In the genomic region with DNA sequence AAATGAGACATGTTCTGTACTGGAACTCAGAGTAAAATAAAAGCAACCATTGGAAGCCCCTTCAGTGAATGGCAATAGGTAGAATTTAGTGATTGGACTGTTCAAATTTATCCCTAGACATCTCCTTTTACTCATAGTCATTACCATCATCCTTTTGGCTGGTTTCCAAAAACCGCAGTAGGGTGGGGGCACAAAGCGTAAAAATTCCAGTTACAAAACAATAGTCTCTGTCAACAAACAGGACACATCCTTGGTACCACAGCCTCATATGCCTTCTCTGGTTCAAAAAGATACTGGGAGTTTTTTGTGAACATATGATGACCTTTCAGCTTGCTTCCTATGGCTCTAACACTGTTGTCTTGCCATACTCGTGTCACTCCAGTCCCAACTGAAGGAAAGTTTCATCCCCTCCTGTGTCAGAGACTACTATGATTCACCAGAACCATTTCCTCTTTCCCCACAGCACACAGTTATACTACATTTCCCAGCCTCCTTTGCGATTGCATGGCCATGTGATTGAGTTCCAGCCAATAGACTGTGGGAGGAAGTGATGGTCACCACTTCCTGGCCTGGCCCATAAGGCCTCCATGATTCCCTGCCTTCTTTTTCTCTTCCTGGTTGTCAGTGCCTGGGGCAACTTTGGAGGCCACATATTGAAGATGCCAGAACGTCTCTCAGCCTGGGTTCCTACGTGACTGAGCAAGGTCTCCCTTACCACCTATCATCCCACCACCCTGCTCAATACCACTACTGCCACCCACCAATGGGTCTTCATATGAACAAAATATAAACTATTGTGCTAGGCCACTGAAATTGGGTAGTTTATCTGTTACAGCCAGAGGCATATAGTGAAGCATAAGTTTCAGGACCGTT, we compare ENCODE assay signal across 8 cellular contexts.
A peak's percentile ranks its signal among the peaks of the same experiment; 100 is the strongest.
DNase-seq lines count a peak whose midpoint lies in the region; ATAC-seq and TF ChIP-seq lines count a peak whose summit lies in the region.

No MANE protein-coding gene starts in this region.

- H3K9me3 Mint-ChIP-seq in activated T-cell treated with anti-CD3 and anti-CD28 coated beads, Interleukin-2, amount 50 U/mL, for 4 hours = peaks cover 3% of the 10 kb centered on the region
- H3K9me3 Mint-ChIP-seq in activated T-cell treated with anti-CD3 and anti-CD28 coated beads, Interleukin-2, amount 50 U/mL, for 24 hours = peaks cover 7% of the 10 kb centered on the region

- H3K4me3 ChIP-seq in cardiac fibroblast (replicated peaks in 1 of 2; ENCODE audit: low read depth in 2 of 2, low read length in 2 of 2) = no peak overlapping the region

- no peaks in the 10 kb centered on the region for H3K36me3 Mint-ChIP-seq in activated T-cell treated with anti-CD3 and anti-CD28 coated beads, Interleukin-2, amount 50 U/mL, for 4 hours (ENCODE audit: insufficient read depth)
- H3K36me3 Mint-ChIP-seq in activated T-cell treated with anti-CD3 and anti-CD28 coated beads, Interleukin-2, amount 50 U/mL, for 24 hours (ENCODE audit: low read depth) = no peaks in the 10 kb centered on the region

- ATAC-seq in activated T-cell treated with anti-CD3 and anti-CD28 coated beads, Interleukin-2, amount 50 U/mL, for 4 hours = peak; percentile 78 to 81
- peak; percentile 64 for ATAC-seq in HG02763 (IDR thresholded peaks at IDR 0.05; ENCODE audit: unreplicated experiment)

- DNase-seq in activated T-cell treated with anti-CD3 and anti-CD28 coated beads, Interleukin-2, amount 50 U/mL, for 4 hours = no peak
- DNase-seq in activated T-cell treated with anti-CD3 and anti-CD28 coated beads, Interleukin-2, amount 50 U/mL, for 24 hours = no peak
- DNase-seq in NCI-H2029 (lab: John Stamatoyannopoulos, UW) (peak; percentile 65), cardiac fibroblast (ENCODE audit: low read depth in 2 of 2) (peak; percentile 1 to 28), NCI-H2196 treated with DMSO at 0.1 percent for 48 hours (lab: John Stamatoyannopoulos, UW; ENCODE audit: unreplicated experiment) (no peak), GM19238 (ENCODE audit: insufficient read length, low spot score) (no peak)
- no peak for DNase-seq in activated CD8-positive, alpha-beta memory T cell treated with anti-CD3 and anti-CD28 coated beads for 24 hours

- H3K27me3 Mint-ChIP-seq in activated T-cell treated with anti-CD3 and anti-CD28 coated beads, Interleukin-2, amount 50 U/mL, for 4 hours (ENCODE audit: low read depth) = peaks cover 3% of the 10 kb centered on the region
- H3K27me3 Mint-ChIP-seq in activated T-cell treated with anti-CD3 and anti-CD28 coated beads, Interleukin-2, amount 50 U/mL, for 24 hours = peaks cover 7% of the 10 kb centered on the region

- H3K27ac Mint-ChIP-seq in activated T-cell treated with anti-CD3 and anti-CD28 coated beads, Interleukin-2, amount 50 U/mL, for 24 hours = no peak overlapping the region

- H3K4me3 Mint-ChIP-seq in activated T-cell treated with anti-CD3 and anti-CD28 coated beads, Interleukin-2, amount 50 U/mL, for 4 hours = no peak overlapping the region
- H3K4me3 Mint-ChIP-seq in activated T-cell treated with anti-CD3 and anti-CD28 coated beads, Interleukin-2, amount 50 U/mL, for 24 hours = no peak overlapping the region

- TF ChIP-seq CTCF in cardiac fibroblast (IDR thresholded peaks at IDR 0.05; ENCODE audit: low read depth, low read length) = no peak

- no peaks in the 10 kb centered on the region for H3K4me1 Mint-ChIP-seq in activated T-cell treated with anti-CD3 and anti-CD28 coated beads, Interleukin-2, amount 50 U/mL, for 4 hours (ENCODE audit: low read depth)
- peaks cover 3% of the 10 kb centered on the region for H3K4me1 Mint-ChIP-seq in activated T-cell treated with anti-CD3 and anti-CD28 coated beads, Interleukin-2, amount 50 U/mL, for 24 hours (ENCODE audit: low read depth)

Comparison
In these comparisons a context has a peak if more than half of its experiments do, and no peak if none do; other contexts are left out.
1. DNase-seq: peak in NCI-H2029 (single experiment) and cardiac fibroblast (2 of 2); none in activated T-cell treated with anti-CD3 and anti-CD28 coated beads, Interleukin-2, amount 50 U/mL, for 4 hours (single experiment), activated T-cell treated with anti-CD3 and anti-CD28 coated beads, Interleukin-2, amount 50 U/mL, for 24 hours (single experiment), NCI-H2196 treated with DMSO at 0.1 percent for 48 hours (single experiment), GM19238 (single experiment) and activated CD8-positive, alpha-beta memory T cell treated with anti-CD3 and anti-CD28 coated beads for 24 hours (single experiment).